Comparison of ENCODE assay signal across 3 cellular contexts in genomic region chr6:132525866-132526265, GRCh38.
TF ChIP-seq lines count a peak whose summit lies in the region.

No MANE protein-coding gene starts in this region.

TF ChIP-seq in GM23338, 12 proteins besides CTCF, POLR2A, EP300 and RAD21 (continues in another document):
- no peak for TF ChIP-seq ETS1 (IDR thresholded peaks at IDR 0.05)
- TF ChIP-seq EZH2 (IDR thresholded peaks at IDR 0.05; ENCODE audit: low read depth, unreplicated experiment): no peak
- no peak for TF ChIP-seq STAT1 (IDR thresholded peaks at IDR 0.05; ENCODE audit: unreplicated experiment)
- TF ChIP-seq CREB1 (CRISPR knock-in tag; IDR thresholded peaks at IDR 0.05; ENCODE audit: low read depth): no peak
- TF ChIP-seq, protein P1, sequence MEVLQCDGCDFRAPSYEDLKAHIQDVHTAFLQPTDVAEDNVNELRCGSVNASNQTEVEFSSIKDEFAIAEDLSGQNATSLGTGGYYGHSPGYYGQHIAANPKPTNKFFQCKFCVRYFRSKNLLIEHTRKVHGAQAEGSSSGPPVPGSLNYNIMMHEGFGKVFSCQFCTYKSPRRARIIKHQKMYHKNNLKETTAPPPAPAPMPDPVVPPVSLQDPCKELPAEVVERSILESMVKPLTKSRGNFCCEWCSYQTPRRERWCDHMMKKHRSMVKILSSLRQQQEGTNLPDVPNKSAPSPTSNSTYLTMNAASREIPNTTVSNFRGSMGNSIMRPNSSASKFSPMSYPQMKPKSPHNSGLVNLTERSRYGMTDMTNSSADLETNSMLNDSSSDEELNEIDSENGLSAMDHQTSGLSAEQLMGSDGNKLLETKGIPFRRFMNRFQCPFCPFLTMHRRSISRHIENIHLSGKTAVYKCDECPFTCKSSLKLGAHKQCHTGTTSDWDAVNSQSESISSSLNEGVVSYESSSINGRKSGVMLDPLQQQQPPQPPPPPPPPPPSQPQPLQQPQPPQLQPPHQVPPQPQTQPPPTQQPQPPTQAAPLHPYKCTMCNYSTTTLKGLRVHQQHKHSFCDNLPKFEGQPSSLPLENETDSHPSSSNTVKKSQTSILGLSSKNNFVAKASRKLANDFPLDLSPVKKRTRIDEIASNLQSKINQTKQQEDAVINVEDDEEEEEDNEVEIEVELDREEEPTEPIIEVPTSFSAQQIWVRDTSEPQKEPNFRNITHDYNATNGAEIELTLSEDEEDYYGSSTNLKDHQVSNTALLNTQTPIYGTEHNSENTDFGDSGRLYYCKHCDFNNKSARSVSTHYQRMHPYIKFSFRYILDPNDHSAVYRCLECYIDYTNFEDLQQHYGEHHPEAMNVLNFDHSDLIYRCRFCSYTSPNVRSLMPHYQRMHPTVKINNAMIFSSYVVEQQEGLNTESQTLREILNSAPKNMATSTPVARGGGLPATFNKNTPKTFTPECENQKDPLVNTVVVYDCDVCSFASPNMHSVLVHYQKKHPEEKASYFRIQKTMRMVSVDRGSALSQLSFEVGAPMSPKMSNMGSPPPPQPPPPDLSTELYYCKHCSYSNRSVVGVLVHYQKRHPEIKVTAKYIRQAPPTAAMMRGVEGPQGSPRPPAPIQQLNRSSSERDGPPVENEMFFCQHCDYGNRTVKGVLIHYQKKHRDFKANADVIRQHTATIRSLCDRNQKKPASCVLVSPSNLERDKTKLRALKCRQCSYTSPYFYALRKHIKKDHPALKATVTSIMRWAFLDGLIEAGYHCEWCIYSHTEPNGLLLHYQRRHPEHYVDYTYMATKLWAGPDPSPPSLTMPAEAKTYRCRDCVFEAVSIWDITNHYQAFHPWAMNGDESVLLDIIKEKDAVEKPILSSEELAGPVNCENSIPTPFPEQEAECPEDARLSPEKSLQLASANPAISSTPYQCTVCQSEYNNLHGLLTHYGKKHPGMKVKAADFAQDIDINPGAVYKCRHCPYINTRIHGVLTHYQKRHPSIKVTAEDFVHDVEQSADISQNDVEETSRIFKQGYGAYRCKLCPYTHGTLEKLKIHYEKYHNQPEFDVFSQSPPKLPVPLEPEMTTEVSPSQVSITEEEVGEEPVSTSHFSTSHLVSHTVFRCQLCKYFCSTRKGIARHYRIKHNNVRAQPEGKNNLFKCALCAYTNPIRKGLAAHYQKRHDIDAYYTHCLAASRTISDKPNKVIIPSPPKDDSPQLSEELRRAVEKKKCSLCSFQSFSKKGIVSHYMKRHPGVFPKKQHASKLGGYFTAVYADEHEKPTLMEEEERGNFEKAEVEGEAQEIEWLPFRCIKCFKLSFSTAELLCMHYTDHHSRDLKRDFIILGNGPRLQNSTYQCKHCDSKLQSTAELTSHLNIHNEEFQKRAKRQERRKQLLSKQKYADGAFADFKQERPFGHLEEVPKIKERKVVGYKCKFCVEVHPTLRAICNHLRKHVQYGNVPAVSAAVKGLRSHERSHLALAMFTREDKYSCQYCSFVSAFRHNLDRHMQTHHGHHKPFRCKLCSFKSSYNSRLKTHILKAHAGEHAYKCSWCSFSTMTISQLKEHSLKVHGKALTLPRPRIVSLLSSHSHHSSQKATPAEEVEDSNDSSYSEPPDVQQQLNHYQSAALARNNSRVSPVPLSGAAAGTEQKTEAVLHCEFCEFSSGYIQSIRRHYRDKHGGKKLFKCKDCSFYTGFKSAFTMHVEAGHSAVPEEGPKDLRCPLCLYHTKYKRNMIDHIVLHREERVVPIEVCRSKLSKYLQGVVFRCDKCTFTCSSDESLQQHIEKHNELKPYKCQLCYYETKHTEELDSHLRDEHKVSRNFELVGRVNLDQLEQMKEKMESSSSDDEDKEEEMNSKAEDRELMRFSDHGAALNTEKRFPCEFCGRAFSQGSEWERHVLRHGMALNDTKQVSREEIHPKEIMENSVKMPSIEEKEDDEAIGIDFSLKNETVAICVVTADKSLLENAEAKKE (CRISPR knock-in tag; IDR thresholded peaks at IDR 0.05): no peak

TF ChIP-seq in H1, 55 proteins besides CTCF, POLR2A, EP300 and RAD21:
- TF ChIP-seq SRF (IDR thresholded peaks at IDR 0.05; ENCODE audit: low read depth, low read length) (no peak), GTF2F1 (IDR thresholded peaks at IDR 0.05; ENCODE audit: borderline replicate concordance, low read depth, low read length) (no peak), MAFK (IDR thresholded peaks at IDR 0.05; ENCODE audit: low read depth, low read length) (no peak)

TF ChIP-seq in HEK293T, 16 proteins besides CTCF, POLR2A, EP300 and RAD21:
- TF ChIP-seq ZNF384 (IDR thresholded peaks at IDR 0.05) (no peak), L3MBTL2 (conservative IDR thresholded peaks at IDR 0.05) (no peak), FOXK2 (IDR thresholded peaks at IDR 0.05) (no peak), SUZ12 (IDR thresholded peaks at IDR 0.05) (no peak), ARNT (IDR thresholded peaks at IDR 0.05) (no peak), TARDBP (IDR thresholded peaks at IDR 0.05) (no peak), FOXA1 (IDR thresholded peaks at IDR 0.05) (no peak), HDGF (IDR thresholded peaks at IDR 0.05; ENCODE audit: borderline replicate concordance) (no peak), BHLHE40 (IDR thresholded peaks at IDR 0.05; ENCODE audit: borderline replicate concordance) (no peak), CTBP1 (IDR thresholded peaks at IDR 0.05; ENCODE audit: borderline replicate concordance) (no peak), SP1 (IDR thresholded peaks at IDR 0.05) (no peak), ELF4 (IDR thresholded peaks at IDR 0.05) (no peak), NFRKB (IDR thresholded peaks at IDR 0.05) (no peak), LEF1 (IDR thresholded peaks at IDR 0.05; ENCODE audit: borderline replicate concordance) (no peak)
- TF ChIP-seq, protein P2, sequence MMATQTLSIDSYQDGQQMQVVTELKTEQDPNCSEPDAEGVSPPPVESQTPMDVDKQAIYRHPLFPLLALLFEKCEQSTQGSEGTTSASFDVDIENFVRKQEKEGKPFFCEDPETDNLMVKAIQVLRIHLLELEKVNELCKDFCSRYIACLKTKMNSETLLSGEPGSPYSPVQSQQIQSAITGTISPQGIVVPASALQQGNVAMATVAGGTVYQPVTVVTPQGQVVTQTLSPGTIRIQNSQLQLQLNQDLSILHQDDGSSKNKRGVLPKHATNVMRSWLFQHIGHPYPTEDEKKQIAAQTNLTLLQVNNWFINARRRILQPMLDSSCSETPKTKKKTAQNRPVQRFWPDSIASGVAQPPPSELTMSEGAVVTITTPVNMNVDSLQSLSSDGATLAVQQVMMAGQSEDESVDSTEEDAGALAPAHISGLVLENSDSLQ (IDR thresholded peaks at IDR 0.05): no peak
